In genomic region chr17:75757086-75757681, GRCh38 we compare ENCODE assay signal across 25 cellular contexts. TPM values are rescaled to one million over a fixed set of nuclear protein-coding genes. Genes with fewer than 3 reads are reported as not detected.
DNase-seq lines count a peak whose midpoint lies in the region; ATAC-seq, FAIRE-seq and TF ChIP-seq lines count a peak whose summit lies in the region.
"Had no signal": no experiment of that assay in that cellular context is flagged by ENCODE, and none has a peak within 500 bp of the region (broad histone marks: within the 10 kb centered on the region; RNA-seq: fewer than 3 reads in every experiment).

No MANE protein-coding gene starts in this region.

- 92% methylated on average over 19 of the region's 21 CpGs for WGBS in GM12878 (ENCODE audit: insufficient coverage, insufficient replicate concordance, low lambda C conversion rate, missing lambda C conversion rate)

- H3K4me2 ChIP-seq in GM12878 (ENCODE audit: control insufficient read depth, insufficient read depth), result no peak overlapping the region
- no peak overlapping the region for H3K4me2 ChIP-seq in osteoblast (ENCODE audit: insufficient read depth, low read length)

- H4K20me1 ChIP-seq in GM12878 (ENCODE audit: control insufficient read depth, insufficient read depth) (no peaks in the 10 kb centered on the region), osteoblast (ENCODE audit: insufficient read depth, low read length) (no peaks in the 10 kb centered on the region)

- H3K27ac Mint-ChIP-seq in MCF 10A (ENCODE audit: low read depth, unreplicated experiment), result no peak overlapping the region
- H3K27ac Mint-ChIP-seq: CD14-positive monocyte, H9 had no signal

- H3K4me3 Mint-ChIP-seq in MCF 10A (ENCODE audit: unreplicated experiment), result no peak overlapping the region
- H3K4me3 Mint-ChIP-seq: CD14-positive monocyte, H9 had no signal

- H3K27me3 ChIP-seq in breast epithelium (no peaks in the 10 kb centered on the region), GM12878 (replicated peaks in 1 of 2; ENCODE audit: control insufficient read depth in 2 of 2, insufficient read depth in 2 of 2, low read length in 1 of 2) (no peaks in the 10 kb centered on the region), osteoblast (ENCODE audit: insufficient read depth, low read length) (no peaks in the 10 kb centered on the region)
- H3K27me3 ChIP-seq: Peyer's patch had no signal

- H3K9ac ChIP-seq in GM12878 (ENCODE audit: control insufficient read depth, insufficient read depth, low read length), result no peak overlapping the region

- no peaks in the 10 kb centered on the region for H3K27me3 Mint-ChIP-seq in MCF 10A (ENCODE audit: insufficient read depth, unreplicated experiment)

- H2AFZ ChIP-seq in GM12878 (ENCODE audit: control insufficient read depth, low read depth, low read length) (no peak overlapping the region), osteoblast (ENCODE audit: low read length) (no peak overlapping the region)

- no peak for TF ChIP-seq EP300 in GM12878 (IDR thresholded peaks at IDR 0.05; ENCODE audit: borderline replicate concordance in 1 of 2, control insufficient read depth in 1 of 2, low read depth in 2 of 2, low read length in 2 of 2)

- H3K4me3 ChIP-seq in breast epithelium (no peak overlapping the region), GM12878 (no peak overlapping the region), osteoblast (ENCODE audit: insufficient read depth, low read length) (no peak overlapping the region)
- H3K4me3 ChIP-seq: Peyer's patch, SK-N-MC had no signal

- ATAC-seq in GM12878, result no peak

- CTCF ChIA-PET in MCF 10A (lab: Yijun Ruan, JAX) (interaction anchor here (0.7 to 4.3 kb wide), 3 partner anchors 7 to 46 kb away, joined by 3 to 16 read pairs (median 4); no protein-coding TSS in a partner anchor), GM12878 (lab: Yijun Ruan, JAX) (no interaction called here)

- TSS peak; percentile 90 for BruUV-seq in MCF 10A (replicated peaks; lab: Mats Ljungman, UMichigan)
- BruUV-seq in GM12878 (replicated peaks; lab: Mats Ljungman, UMichigan), result no TSS peak

- FAIRE-seq in GM12878 (lab: Jason Lieb, UNC), result no peak
- FAIRE-seq: GM12891 had no signal

- DNase-seq in MCF 10A (ENCODE audit: unreplicated experiment) (no peak), breast epithelium (ENCODE audit: low spot score in 2 of 2) (no peak), D341Med (ENCODE audit: low spot score) (peak; percentile 31), GM12878 (ENCODE audit: low read depth, low spot score) (no peak), osteoblast (ENCODE audit: insufficient read length, low spot score, missing footprints) (peak; percentile 72), HT-29 (ENCODE audit: low spot score) (no peak), AG08395 (ENCODE audit: low spot score) (no peak)
- DNase-seq in stimulated activated CD4-positive, alpha-beta T cell treated with anti-CD3 and anti-CD28 coated beads, Interleukin-4, amount 100 ng/mL, for 4 hours, result no peak
- DNase-seq: 8988T; DMS 273 treated with DMSO at 0.1 percent for 48 hours; DMS79 treated with DMSO at 0.1 percent for 48 hours; KG1; NCI-H1105 treated with DMSO at 0.1 percent for 48 hours; NCI-H2081; NCI-H2171; NCI-H345; NCI-H524; NCI-H774; NK-92 treated with Interleukin-12 subunit alpha and Interleukin-12 subunit beta, amount 100 ng/mL, for 24 hours; SHP77 treated with DMSO at 0.1 percent for 48 hours had no signal

- in situ Hi-C loops in GM12878 (cut with MboI), result no loop called here

- H3K27ac ChIP-seq in breast epithelium (no peak overlapping the region), GM12878 (ENCODE audit: control insufficient read depth, insufficient read depth) (no peak overlapping the region), osteoblast (ENCODE audit: low read depth, low read length) (no peak overlapping the region)
- H3K27ac ChIP-seq: Peyer's patch, SK-N-MC had no signal

- H3K4me1 ChIP-seq in breast epithelium (peaks cover 0 to 5% of the 10 kb centered on the region in 2 donors), GM12878 (ENCODE audit: control insufficient read depth, insufficient read depth, low read length) (peaks cover 10% of the 10 kb centered on the region), osteoblast (ENCODE audit: insufficient read depth, low read length) (peaks cover 10% of the 10 kb centered on the region)

- H3K9me3 Mint-ChIP-seq in MCF 10A (ENCODE audit: unreplicated experiment), result no peaks in the 10 kb centered on the region
- H3K9me3 Mint-ChIP-seq: H9 had no signal

- TF ChIP-seq POLR2A in breast epithelium (IDR thresholded peaks at IDR 0.05) (no peak), GM12878 (IDR thresholded peaks at IDR 0.05; ENCODE audit: low read depth, low read length) (0 out of 2 replicates have a peak, but pooled peaks have one; percentile 26)

- H3K4me1 Mint-ChIP-seq in MCF 10A (ENCODE audit: insufficient read depth, unreplicated experiment), result peaks cover 6% of the 10 kb centered on the region

- TF ChIP-seq CTCF in MCF 10A (IDR thresholded peaks at IDR 0.05; ENCODE audit: unreplicated experiment) (no peak), breast epithelium (IDR thresholded peaks at IDR 0.05) (no peak), GM12878 (IDR thresholded peaks at IDR 0.05 in 2 of 3, conservative IDR thresholded peaks at IDR 0.05 in 1 of 3; ENCODE audit: control insufficient read depth in 2 of 3, extremely low read depth in 1 of 3, insufficient read depth in 1 of 3, low read depth in 3 of 3, low read length in 3 of 3) (no peak), osteoblast (IDR thresholded peaks at IDR 0.05; ENCODE audit: extremely low read depth, low read depth, low read length) (no peak)

- intact Hi-C loops in MCF 10A (cut with micrococcal nuclease) (no loop called here), breast epithelium (cut with DNase I; ENCODE audit: low total_unique reads) (no loop called here), GM12878 (cut with micrococcal nuclease; ENCODE audit: unreplicated experiment) (no loop called here)

- H3K36me3 Mint-ChIP-seq in MCF 10A (ENCODE audit: insufficient read depth, unreplicated experiment), result peaks cover 93% of the 10 kb centered on the region

- POLR2A ChIA-PET in MCF 10A (lab: Yijun Ruan, JAX) (interaction anchor here (1.9 kb wide), 1 partner anchor 12 kb away, joined by 7 read pairs; no protein-coding TSS in a partner anchor), GM12878 (lab: Charles Lee) (interaction anchor here (0.5 to 0.6 kb wide), 2 partner anchors 233 to 294 kb away, joined by 3 read pairs; no protein-coding TSS in a partner anchor)

- no peak for TF ChIP-seq RAD21 in GM12878 (IDR thresholded peaks at IDR 0.05; ENCODE audit: insufficient read depth, low read depth, low read length)

- SMC1A ChIA-PET in GM12878 (lab: Charles Lee; ENCODE audit: uncharacterized antibody, unreplicated experiment), result no interaction called here

- H3K79me2 ChIP-seq in GM12878 (ENCODE audit: control insufficient read depth, insufficient read depth, low read length) (no peaks in the 10 kb centered on the region), osteoblast (ENCODE audit: insufficient read depth, low read length) (no peaks in the 10 kb centered on the region)

- RAD21 ChIA-PET in GM12878 (lab: Charles Lee; ENCODE audit: unreplicated experiment), result no interaction called here

- H3K36me3 ChIP-seq in breast epithelium (peaks cover 5% of the 10 kb centered on the region), GM12878 (ENCODE audit: control insufficient read depth in 2 of 2, insufficient read depth in 2 of 2, low read length in 1 of 2) (no peaks in the 10 kb centered on the region), osteoblast (ENCODE audit: insufficient read depth, low read length) (no peaks in the 10 kb centered on the region)

- H3K9me3 ChIP-seq in breast epithelium (no peaks in the 10 kb centered on the region), GM12878 (replicated peaks; ENCODE audit: control insufficient read depth, insufficient read depth, low read length) (no peaks in the 10 kb centered on the region), osteoblast (ENCODE audit: low read depth, low read length) (no peaks in the 10 kb centered on the region)
- H3K9me3 ChIP-seq: Peyer's patch had no signal

RNA-seq across cellular contexts. Expression of gene GALK1, which starts 7.8 kb away (rescaled TPM):
- 8.7 and 9.8 TPM in 2 replicates for total RNA-seq in MCF 10A (2022)
- 10 to 100 TPM; 21.9 to 32.1 (median 24.9) TPM for total RNA-seq in breast epithelium
- total RNA-seq in GM12878 (2013; cell fraction: nucleolus; rRNA removed), result 12.0 and 15.1 TPM in 2 replicates
- total RNA-seq in GM12878 (2014; rRNA removed), result 32.6 and 43.2 TPM in 2 replicates
- total RNA-seq in GM12878 (2014; rRNA removed; fragmentation: Illumina TruSeq; extraction: Trizol), result 8.7 and 9.2 TPM in 2 replicates
- total RNA-seq in GM12878 (2021), result 38.5 and 41.1 TPM in 2 replicates
- 8.1 TPM for polyA plus RNA-seq in GM12878 (2011; ENCODE audit: low read depth)
- 4.0 and 8.4 TPM in 2 replicates for polyA plus RNA-seq in GM12878 (2011; rRNA removed)
- polyA plus RNA-seq in GM12878 (2011; cell fraction: cytosol; rRNA removed), result 15.1 and 25.3 TPM in 2 replicates
- 30.2 and 35.7 TPM in 2 replicates for polyA plus RNA-seq in GM12878 (2011; cell fraction: nucleus; rRNA removed)
- 18.6 and 22.4 TPM in 2 replicates for polyA plus RNA-seq in GM12878 (2012)
- polyA plus RNA-seq in GM12878 (2014; fragmentation: Illumina TruSeq; extraction: Trizol), result 0.25 and 3.6 TPM in 2 replicates
- polyA plus RNA-seq in GM12878 (2014; fragmentation: Nextera tagmentation; extraction: Ambion mirVana), result 1 to 10 TPM in 1 of 2 experiments, under 1 TPM in 1; 0.21 to 5.9 TPM
- 34.2 and 40.8 TPM in 2 replicates for polyA plus RNA-seq in GM12878 (2014; rRNA removed)
- polyA plus RNA-seq in GM12878 (2016; fragmentation: Nextera tagmentation; extraction: Ambion mirVana), result 10 to 100 TPM; 38.1 to 43.8 TPM
- 5.0 and 16.4 TPM in 2 replicates for polyA minus RNA-seq in GM12878 (2011; rRNA and poly(A)+ RNA removed)
- polyA minus RNA-seq in GM12878 (2011; cell fraction: cytosol; rRNA and poly(A)+ RNA removed), result 9.8 and 15.2 TPM in 2 replicates
- polyA minus RNA-seq in GM12878 (2011; cell fraction: nucleus; rRNA and poly(A)+ RNA removed), result 9.7 TPM in 2 replicates
- 25.3 and 27.7 TPM in 2 replicates for total RNA-seq in osteoblast
- total RNA-seq in HT-29 (2014; rRNA removed; shearing (Covaris generic)), result 40.8 and 41.8 TPM in 2 replicates

RNA-seq across cellular contexts. Expression of gene UNK, which starts 27.4 kb away (rescaled TPM):
- total RNA-seq in MCF 10A (2022) (12.3 and 16.0 TPM in 2 replicates), breast epithelium (10 to 100 TPM; 18.7 to 43.3 (median 28.5) TPM), GM12878 (2014; rRNA removed) (26.7 and 32.6 TPM in 2 replicates), GM12878 (2014; rRNA removed; fragmentation: Illumina TruSeq; extraction: Trizol) (23.8 and 25.9 TPM in 2 replicates), GM12878 (2021) (32.2 and 34.5 TPM in 2 replicates), osteoblast (18.5 and 23.6 TPM in 2 replicates)
- total RNA-seq in GM12878 (2013; cell fraction: nucleolus; rRNA removed), result 197 and 212 TPM in 2 replicates
- polyA plus RNA-seq in GM12878 (2011; ENCODE audit: low read depth), result 6.2 TPM
- polyA plus RNA-seq in GM12878 (2011; rRNA removed) (30.8 and 33.2 TPM in 2 replicates), GM12878 (2014; fragmentation: Illumina TruSeq; extraction: Trizol) (25.2 and 26.9 TPM in 2 replicates), GM12878 (2014; fragmentation: Nextera tagmentation; extraction: Ambion mirVana) (10 to 100 TPM in 1 of 2 experiments, 1 to 10 TPM in 1; 8.9 to 11.9 TPM), GM12878 (2014; rRNA removed) (29.7 and 31.1 TPM in 2 replicates), GM12878 (2016; fragmentation: Nextera tagmentation; extraction: Ambion mirVana) (10 to 100 TPM; 27.6 to 27.8 TPM)
- 17.2 and 20.1 TPM in 2 replicates for polyA plus RNA-seq in GM12878 (2011; cell fraction: cytosol; rRNA removed)
- polyA plus RNA-seq in GM12878 (2011; cell fraction: nucleus; rRNA removed), result 36.8 and 48.3 TPM in 2 replicates
- 18.8 and 20.3 TPM in 2 replicates for polyA plus RNA-seq in GM12878 (2012)
- polyA minus RNA-seq in GM12878 (2011; rRNA and poly(A)+ RNA removed), result 48.5 and 52.4 TPM in 2 replicates
- 11.5 and 12.8 TPM in 2 replicates for polyA minus RNA-seq in GM12878 (2011; cell fraction: cytosol; rRNA and poly(A)+ RNA removed)
- 41.1 and 51.5 TPM in 2 replicates for polyA minus RNA-seq in GM12878 (2011; cell fraction: nucleus; rRNA and poly(A)+ RNA removed)
- total RNA-seq in HT-29 (2014; rRNA removed; shearing (Covaris generic)), result 23.6 and 24.9 TPM in 2 replicates

RNA-seq across cellular contexts. Expression of gene ITGB4, which starts 35.9 kb away (rescaled TPM):
- total RNA-seq in MCF 10A (2022), result 727 and 1,054 TPM in 2 replicates
- 100 to 1,000 TPM in 1 of 3 donors, 10 to 100 TPM in 1, 1 to 10 TPM in 1; 9.8 to 125 (median 67.2) TPM for total RNA-seq in breast epithelium
- total RNA-seq in GM12878 (2013; cell fraction: nucleolus; rRNA removed), result 0.46 and 0.61 TPM in 2 replicates
- 0.05 and 0.06 TPM in 2 replicates for total RNA-seq in GM12878 (2014; rRNA removed)
- 0.18 and 0.28 TPM in 2 replicates for total RNA-seq in GM12878 (2014; rRNA removed; fragmentation: Illumina TruSeq; extraction: Trizol)
- total RNA-seq in GM12878 (2021), result 1.6 and 1.9 TPM in 2 replicates
- polyA plus RNA-seq in GM12878 (2011; ENCODE audit: low read depth), result 0.33 TPM
- polyA plus RNA-seq in GM12878 (2011; rRNA removed), result 0.20 and 0.39 TPM in 2 replicates
- polyA plus RNA-seq in GM12878 (2011; cell fraction: cytosol; rRNA removed), result 0.24 and 0.27 TPM in 2 replicates
- polyA plus RNA-seq in GM12878 (2011; cell fraction: nucleus; rRNA removed), result 0.64 and 1.1 TPM in 2 replicates
- 1.3 TPM in 2 replicates for polyA plus RNA-seq in GM12878 (2012)
- polyA plus RNA-seq in GM12878 (2014; fragmentation: Illumina TruSeq; extraction: Trizol), result 0.10 TPM in 1 of 2 replicates, not detected in the other
- not detected for polyA plus RNA-seq in GM12878 (2014; fragmentation: Nextera tagmentation; extraction: Ambion mirVana)
- polyA plus RNA-seq in GM12878 (2014; rRNA removed), result 0.35 and 0.44 TPM in 2 replicates
- polyA plus RNA-seq in GM12878 (2016; fragmentation: Nextera tagmentation; extraction: Ambion mirVana), result under 1 TPM; 0.20 to 0.45 TPM
- 0.51 and 2.0 TPM in 2 replicates for polyA minus RNA-seq in GM12878 (2011; rRNA and poly(A)+ RNA removed)
- 1.9 and 2.4 TPM in 2 replicates for polyA minus RNA-seq in GM12878 (2011; cell fraction: cytosol; rRNA and poly(A)+ RNA removed)
- polyA minus RNA-seq in GM12878 (2011; cell fraction: nucleus; rRNA and poly(A)+ RNA removed), result 1.8 and 2.7 TPM in 2 replicates
- total RNA-seq in osteoblast, result 0.29 and 0.36 TPM in 2 replicates
- 224 and 281 TPM in 2 replicates for total RNA-seq in HT-29 (2014; rRNA removed; shearing (Covaris generic))

Comparison
In these comparisons a context has a peak if more than half of its experiments do, and no peak if none do; other contexts are left out.
1. DNase-seq: peak in D341Med (single experiment) and osteoblast (single experiment); none in MCF 10A (single experiment), breast epithelium (0 of 2), GM12878 (single experiment), HT-29 (single experiment), stimulated activated CD4-positive, alpha-beta T cell treated with anti-CD3 and anti-CD28 coated beads, Interleukin-4, amount 100 ng/mL, for 4 hours (0 of 2) and AG08395 (single experiment).